In genomic region chr11:66051766-66052663, GRCh38 we compare ENCODE assay signal across 8 cellular contexts. TPM values are rescaled to one million over a fixed set of nuclear protein-coding genes. Genes with fewer than 3 reads are reported as not detected.
A peak's percentile ranks its signal among the peaks of the same experiment; 100 is the strongest.
DNase-seq lines count a peak whose midpoint lies in the region; ATAC-seq and TF ChIP-seq lines count a peak whose summit lies in the region.

SF3B2 (plus strand) TSS chr11:66052364; CDS start chr11:66052385, 21 bp downstream.

- H3K4me1 Mint-ChIP-seq in activated naive CD8-positive, alpha-beta T cell (ENCODE audit: low read depth), result peaks cover 32% of the 10 kb centered on the region
- H3K4me1 Mint-ChIP-seq in glutamatergic neuron (ENCODE audit: low read depth, unreplicated experiment), result peaks cover 22% of the 10 kb centered on the region

- H3K27me3 Mint-ChIP-seq in activated naive CD8-positive, alpha-beta T cell, result peaks cover 2% of the 10 kb centered on the region
- H3K27me3 Mint-ChIP-seq in glutamatergic neuron (ENCODE audit: unreplicated experiment), result peaks cover 8% of the 10 kb centered on the region

- peaks cover 11% of the 10 kb centered on the region for H3K36me3 Mint-ChIP-seq in activated naive CD8-positive, alpha-beta T cell
- H3K36me3 Mint-ChIP-seq in glutamatergic neuron (ENCODE audit: unreplicated experiment), result no peaks in the 10 kb centered on the region

- no peak for TF ChIP-seq EP300 in ovary (IDR thresholded peaks at IDR 0.05)

- H3K9me3 ChIP-seq in ovary, result no peaks in the 10 kb centered on the region
- H3K9me3 ChIP-seq in thyroid gland, result no peaks in the 10 kb centered on the region

- no peaks in the 10 kb centered on the region for H3K36me3 ChIP-seq in ovary
- peaks cover 21 to 23% of the 10 kb centered on the region in 2 donors for H3K36me3 ChIP-seq in thyroid gland

- intact Hi-C loops in ovary (cut with DNase I), result no loop called here
- intact Hi-C loops in thyroid gland (cut with DNase I), result no loop called here

- peak within 1 kb of the TSS; percentile 100 for H3K4me3 ChIP-seq in ovary
- peak within 1 kb of the TSS; percentile 27 to 70 (median 57) for H3K4me3 ChIP-seq in thyroid gland (replicated peaks in 1 of 3)

- H3K27me3 ChIP-seq in ovary (no peaks in the 10 kb centered on the region), thyroid gland (no peaks in the 10 kb centered on the region)

- H3K4me1 ChIP-seq in ovary (ENCODE audit: insufficient read depth) (peaks cover 4% of the 10 kb centered on the region), thyroid gland (peaks cover 48 to 55% of the 10 kb centered on the region in 2 donors)

- H3K9me3 Mint-ChIP-seq in activated naive CD8-positive, alpha-beta T cell (ENCODE audit: low read depth), result no peaks in the 10 kb centered on the region
- peaks cover 10% of the 10 kb centered on the region for H3K9me3 Mint-ChIP-seq in glutamatergic neuron (ENCODE audit: unreplicated experiment)

- DNase-seq in GM10266 (ENCODE audit: extremely low spot score), result peak; percentile 97
- DNase-seq in NCI-H1105 (lab: John Stamatoyannopoulos, UW), result peak; percentile 98
- DNase-seq in SKM-1 treated with dmso at 0.1 percent for 144 hours (lab: John Stamatoyannopoulos, UW; ENCODE audit: unreplicated experiment), result peak; percentile 96
- peak; percentile 95 for DNase-seq in glutamatergic neuron
- DNase-seq in ovary, result peak; percentile 95 to 98 (median 96)
- DNase-seq in thyroid gland, result peak; percentile 99

- TF ChIP-seq POLR2A in ovary (IDR thresholded peaks at IDR 0.05) (peak; percentile 50), thyroid gland (IDR thresholded peaks at IDR 0.05) (peak in 1 of 2 donors; percentile 85)

- 0% methylated on average over 79 to 84 of the region's 84 CpGs for WGBS in ovary, 3 donors
- WGBS in thyroid gland, 2 donors, result 0% methylated on average over 5 to 35 of the region's 84 CpGs

- peak within 1 kb of the TSS; percentile 99 for H3K4me3 Mint-ChIP-seq in activated naive CD8-positive, alpha-beta T cell
- H3K4me3 Mint-ChIP-seq in glutamatergic neuron (ENCODE audit: unreplicated experiment), result peak within 1 kb of the TSS; percentile 95

- peak within 1 kb of the TSS; percentile 98 for H3K27ac Mint-ChIP-seq in activated naive CD8-positive, alpha-beta T cell
- peak within 1 kb of the TSS; percentile 97 for H3K27ac Mint-ChIP-seq in glutamatergic neuron (ENCODE audit: unreplicated experiment)

- TF ChIP-seq CTCF in GM10266 (IDR thresholded peaks at IDR 0.05; ENCODE audit: control insufficient read depth, insufficient read depth, low read depth, missing control alignments) (no peak), glutamatergic neuron (IDR thresholded peaks at IDR 0.05; ENCODE audit: partially characterized antibody, unreplicated experiment) (no peak), ovary (IDR thresholded peaks at IDR 0.05) (no peak), thyroid gland (IDR thresholded peaks at IDR 0.05) (no peak)

- peak; percentile 91 for ATAC-seq in HG02623 (IDR thresholded peaks at IDR 0.05; ENCODE audit: unreplicated experiment)

- H3K27ac ChIP-seq in ovary (peak within 1 kb of the TSS; percentile 31 to 92), thyroid gland (peak within 1 kb of the TSS; percentile 86 to 96 (median 95))

RNA-seq across cellular contexts. Expression of gene SF3B2, which starts in this region (rescaled TPM):
- 187 TPM for total RNA-seq in glutamatergic neuron (ENCODE audit: unreplicated experiment)
- 100 to 1,000 TPM; 113 to 199 (median 189) TPM for total RNA-seq in ovary
- polyA plus RNA-seq in ovary, result 100 to 1,000 TPM; 132 to 203 TPM
- 100 to 1,000 TPM; 149 to 231 (median 158) TPM for total RNA-seq in thyroid gland

Comparison
In these comparisons a context has a peak if more than half of its experiments do, and no peak if none do; other contexts are left out.
1. Peak in every context shown above with its lines: DNase-seq, ATAC-seq, H3K4me3 ChIP-seq and H3K27ac ChIP-seq.